Comparison of ENCODE assay signal across 19 cellular contexts in genomic region chr3:132433121-132433520, GRCh38. TPM values are rescaled to one million over a fixed set of nuclear protein-coding genes. Genes with fewer than 3 reads are reported as not detected.
DNase-seq lines count a peak whose midpoint lies in the region; ATAC-seq and TF ChIP-seq lines count a peak whose summit lies in the region.
"Had no signal": no experiment of that assay in that cellular context is flagged by ENCODE, and none has a peak within 500 bp of the region (broad histone marks: within the 10 kb centered on the region; RNA-seq: fewer than 3 reads in every experiment).

No MANE protein-coding gene starts in this region.

- no peak for DNase-seq in stimulated activated naive CD8-positive, alpha-beta T cell treated with anti-CD3 and anti-CD28 coated beads, Interleukin-15, Interleukin-2, amounts not matched to agents 100 U/mL and 50 U/mL, for 24 hours
- DNase-seq in stimulated activated naive CD8-positive, alpha-beta T cell treated with anti-CD3 and anti-CD28 coated beads, Interleukin-15, amount 100 ng/mL, for 72 hours, result no peak
- peak; percentile 75 for DNase-seq in SK-MEL-5 (ENCODE audit: low read depth, low spot score)
- no peak for DNase-seq in foreskin keratinocyte
- no peak for DNase-seq in OCI-LY7 (ENCODE audit: low spot score)
- DNase-seq in NCI-H2196 treated with DMSO at 0.1 percent for 48 hours (lab: John Stamatoyannopoulos, UW; ENCODE audit: unreplicated experiment), result no peak
- no peak for DNase-seq in amniotic stem cell (lab: John Stamatoyannopoulos, UW)
- DNase-seq in NCI-H510A treated with DMSO at 0.1 percent for 48 hours (lab: John Stamatoyannopoulos, UW), result no peak
- DNase-seq: heart left ventricle; left ventricle myocardium superior; NCI-H1436 treated with DMSO at 0.1 percent for 48 hours; NCI-H526 treated with DMSO at 0.1 percent for 48 hours; psoas muscle; stimulated activated CD4-positive, alpha-beta T cell treated with anti-CD3 and anti-CD28 coated beads, Interleukin-1b, Interleukin-23, amount 100 ng/mL, for 48 hours had no signal

- no peaks in the 10 kb centered on the region for H3K9me2 ChIP-seq in OCI-LY7 (ENCODE audit: insufficient read depth, low read length)

- H3K4me1 ChIP-seq in foreskin keratinocyte, result peaks cover 10% of the 10 kb centered on the region
- H3K4me1 ChIP-seq in OCI-LY7 (ENCODE audit: insufficient read depth, low read length, poor library complexity, severe bottlenecking), result no peaks in the 10 kb centered on the region

- no TSS peak for BruUV-seq in OCI-LY7 (replicated peaks; lab: Mats Ljungman, UMichigan)

- peaks cover 18% of the 10 kb centered on the region; the same call in 1 of the 2 replicates for H3K79me2 ChIP-seq in OCI-LY7 (ENCODE audit: insufficient read depth, low read depth, low read length)

- H3K27ac Mint-ChIP-seq in stimulated activated naive CD8-positive, alpha-beta T cell treated with anti-CD3 and anti-CD28 coated beads, Interleukin-15, amount 100 ng/mL, for 72 hours, result no peak overlapping the region
- H3K27ac Mint-ChIP-seq: activated T-helper 17 cell treated with anti-CD3 and anti-CD28 coated beads, Interleukin-2, amount 50 U/mL, for 72 hours had no signal

- TF ChIP-seq CTCF in foreskin keratinocyte (conservative IDR thresholded peaks at IDR 0.05) (no peak), OCI-LY7 (conservative IDR thresholded peaks at IDR 0.05; ENCODE audit: low read length) (no peak)

- intact Hi-C loops in OCI-LY7 (cut with micrococcal nuclease; ENCODE audit: unreplicated experiment), result no loop called here

- H3K36me3 ChIP-seq in OCI-LY7 (ENCODE audit: insufficient read depth, low read length), result peaks cover 31% of the 10 kb centered on the region
- H3K36me3 ChIP-seq: suprapubic skin had no signal

- H3K4me3 ChIP-seq in OCI-LY7 (ENCODE audit: low read depth, low read length, poor library complexity, severe bottlenecking), result no peak overlapping the region
- H3K4me3 ChIP-seq: heart left ventricle, psoas muscle, suprapubic skin had no signal

- peak; percentile 43 for ATAC-seq in stimulated activated naive CD8-positive, alpha-beta T cell treated with anti-CD3 and anti-CD28 coated beads, Interleukin-15, Interleukin-2, amounts not matched to agents 100 U/mL and 50 U/mL, for 24 hours
- no peak for ATAC-seq in stimulated activated naive CD8-positive, alpha-beta T cell treated with anti-CD3 and anti-CD28 coated beads, Interleukin-15, amount 100 ng/mL, for 72 hours
- ATAC-seq in foreskin keratinocyte, result peak; percentile 32
- ATAC-seq: left ventricle myocardium superior, psoas muscle, Right ventricle myocardium inferior had no signal

- in situ Hi-C loops in SK-MEL-5 (cut with HindIII; ENCODE audit: low pct_unique_long_range_greater_than_20kb, low sequenced_read_pairs), result no loop called here

- H3K27me3 ChIP-seq in foreskin keratinocyte, result no peaks in the 10 kb centered on the region
- H3K27me3 ChIP-seq: heart left ventricle, suprapubic skin had no signal

- peaks cover 7% of the 10 kb centered on the region for H4K20me1 ChIP-seq in OCI-LY7 (ENCODE audit: insufficient read depth, low read length)

- no peak overlapping the region for H3K4me2 ChIP-seq in OCI-LY7 (ENCODE audit: low read length)

- H3K9me3 Mint-ChIP-seq in stimulated activated naive CD8-positive, alpha-beta T cell treated with anti-CD3 and anti-CD28 coated beads, Interleukin-15, amount 100 ng/mL, for 72 hours, result no peaks in the 10 kb centered on the region
- H3K9me3 Mint-ChIP-seq: activated T-helper 17 cell treated with anti-CD3 and anti-CD28 coated beads, Interleukin-2, amount 50 U/mL, for 72 hours; dendritic cell treated with granulocyte-macrophage colony-stimulating factor and Interleukin-4, amounts not matched to agents 40 ng/mL and 50 ng/mL, for 4 days; neural crest cell had no signal

- CTCF ChIA-PET in OCI-LY7 (lab: Charles Lee; ENCODE audit: unreplicated experiment), result no interaction called here

- H2AFZ ChIP-seq in OCI-LY7 (ENCODE audit: low read length), result no peak overlapping the region

- peaks cover 35% of the 10 kb centered on the region for H3K4me1 Mint-ChIP-seq in stimulated activated naive CD8-positive, alpha-beta T cell treated with anti-CD3 and anti-CD28 coated beads, Interleukin-15, amount 100 ng/mL, for 72 hours
- H3K4me1 Mint-ChIP-seq: neural crest cell had no signal

- no peaks in the 10 kb centered on the region for H3K9me3 ChIP-seq in OCI-LY7 (ENCODE audit: low read length)
- H3K9me3 ChIP-seq: heart left ventricle, psoas muscle, suprapubic skin had no signal

- H3K27ac ChIP-seq in foreskin keratinocyte (peak overlapping the region; percentile 14), OCI-LY7 (ENCODE audit: low read depth, low read length, poor library complexity, severe bottlenecking) (no peak overlapping the region)
- H3K27ac ChIP-seq: psoas muscle, suprapubic skin had no signal

- no peak overlapping the region for H3K4me3 Mint-ChIP-seq in stimulated activated naive CD8-positive, alpha-beta T cell treated with anti-CD3 and anti-CD28 coated beads, Interleukin-15, amount 100 ng/mL, for 72 hours
- H3K4me3 Mint-ChIP-seq: activated T-helper 17 cell treated with anti-CD3 and anti-CD28 coated beads, Interleukin-2, amount 50 U/mL, for 72 hours; dendritic cell treated with granulocyte-macrophage colony-stimulating factor and Interleukin-4, amounts not matched to agents 40 ng/mL and 50 ng/mL, for 4 days; neural crest cell had no signal

- POLR2A ChIA-PET in OCI-LY7 (lab: Charles Lee), result interaction anchor here (0.6 to 1.7 kb wide), 3 partner anchors 10 to 251 kb away, joined by 3 to 5 read pairs (median 4); no protein-coding TSS in a partner anchor

- H3K27me3 Mint-ChIP-seq in stimulated activated naive CD8-positive, alpha-beta T cell treated with anti-CD3 and anti-CD28 coated beads, Interleukin-15, amount 100 ng/mL, for 72 hours, result no peaks in the 10 kb centered on the region
- H3K27me3 Mint-ChIP-seq: activated T-helper 17 cell treated with anti-CD3 and anti-CD28 coated beads, Interleukin-2, amount 50 U/mL, for 72 hours; dendritic cell treated with granulocyte-macrophage colony-stimulating factor and Interleukin-4, amounts not matched to agents 40 ng/mL and 50 ng/mL, for 4 days had no signal

RNA-seq across cellular contexts. Expression of gene DNAJC13, which starts 15.8 kb away (rescaled TPM):
- 49.8 and 55.9 TPM in 2 replicates for total RNA-seq in SK-MEL-5 (2014; rRNA removed; shearing (Covaris generic))
- 25.9 and 34.8 TPM in 2 replicates for polyA plus RNA-seq in SK-MEL-5 (2015; cell fraction: cytosol; rRNA removed)
- polyA plus RNA-seq in SK-MEL-5 (2015; cell fraction: nucleus; rRNA removed), result 50.7 and 57.9 TPM in 2 replicates
- 37.3 and 41.4 TPM in 2 replicates for total RNA-seq in foreskin keratinocyte
- polyA plus RNA-seq in foreskin keratinocyte, result 11.3 and 13.3 TPM in 2 replicates
- total RNA-seq in OCI-LY7 (2014; rRNA removed; shearing (Covaris generic)), result 22.8 and 30.7 TPM in 2 replicates
- total RNA-seq in OCI-LY7 (2022), result 42.7 and 46.1 TPM in 2 replicates
